In genomic region chr1:220687809-220688208, GRCh38 we compare ENCODE assay signal across 14 cellular contexts. TPM values are rescaled to one million over a fixed set of nuclear protein-coding genes. Genes with fewer than 3 reads are reported as not detected.
DNase-seq lines count a peak whose midpoint lies in the region; ATAC-seq and TF ChIP-seq lines count a peak whose summit lies in the region.
"Had no signal": no experiment of that assay in that cellular context is flagged by ENCODE, and none has a peak within 500 bp of the region (broad histone marks: within the 10 kb centered on the region; RNA-seq: fewer than 3 reads in every experiment).

No MANE protein-coding gene starts in this region.

- no peaks in the 10 kb centered on the region for H3K9me2 ChIP-seq in HCT116 (ENCODE audit: insufficient read depth)

- H3K27me3 Mint-ChIP-seq in neural crest cell (ENCODE audit: low read depth), result peaks cover 41% of the 10 kb centered on the region

- no peaks in the 10 kb centered on the region for H4K20me1 ChIP-seq in HCT116 (ENCODE audit: insufficient read depth)

- intact Hi-C loops in HCT116 (cut with micrococcal nuclease), result no loop called here

- H3K4me2 ChIP-seq in HCT116 (ENCODE audit: low read length), result no peak overlapping the region

- H3K36me3 Mint-ChIP-seq in neural crest cell (ENCODE audit: low read depth), result no peaks in the 10 kb centered on the region
- H3K36me3 Mint-ChIP-seq: CD4-positive, alpha-beta memory T cell had no signal

- peak overlapping the region; percentile 25 for H2AFZ ChIP-seq in HCT116 (ENCODE audit: low read depth, low read length, poor library complexity, severe bottlenecking)
- H2AFZ ChIP-seq: GM23248 had no signal

- no peaks in the 10 kb centered on the region for H3K9me3 ChIP-seq in HCT116 (ENCODE audit: control insufficient read depth in 1 of 2, insufficient read depth in 1 of 2, low read depth in 1 of 2, low read length in 2 of 2)
- H3K9me3 ChIP-seq: HAP-1 had no signal

- H3K27ac Mint-ChIP-seq in neural crest cell (ENCODE audit: unreplicated experiment), result no peak overlapping the region
- H3K27ac Mint-ChIP-seq: CD4-positive, alpha-beta memory T cell had no signal

- H3K9me3 Mint-ChIP-seq in neural crest cell, result no peaks in the 10 kb centered on the region

- DNase-seq in HCT116 (ENCODE audit: low read depth, low spot score) (no peak), OCI-M1 (lab: John Stamatoyannopoulos, UW) (peak; percentile 81), neural crest cell (ENCODE audit: low read depth, low spot score) (no peak), brain microvascular endothelial cell (no peak), NCI-H446 (lab: John Stamatoyannopoulos, UW) (no peak)
- DNase-seq: C1 segment of cervical spinal cord; Calu3; CD4-positive, alpha-beta memory T cell; COR-L47; DMS153; DND-41; GM23248 had no signal

- no TSS peak for BruUV-seq in HCT116 (replicated peaks; lab: Mats Ljungman, UMichigan)

- no peak for TF ChIP-seq CTCF in HCT116 (IDR thresholded peaks at IDR 0.05 in 2 of 3, conservative IDR thresholded peaks at IDR 0.05 in 1 of 3; ENCODE audit: borderline replicate concordance in 1 of 3, insufficient read depth in 1 of 3, low read depth in 2 of 3, low read length in 2 of 3)
- no peak for TF ChIP-seq CTCF in neural crest cell (conservative IDR thresholded peaks at IDR 0.05)
- no peak for TF ChIP-seq CTCF in brain microvascular endothelial cell (IDR thresholded peaks at IDR 0.05; ENCODE audit: low read depth, low read length, missing control alignments)

- CTCF ChIA-PET in HCT116 (lab: Charles Lee), result no interaction called here

- H3K36me3 ChIP-seq in HCT116 (ENCODE audit: control insufficient read depth in 1 of 2, insufficient read depth in 2 of 2, low read length in 2 of 2) (no peaks in the 10 kb centered on the region), brain microvascular endothelial cell (replicated peaks) (no peaks in the 10 kb centered on the region)
- H3K36me3 ChIP-seq: HAP-1 had no signal

- H3K27ac ChIP-seq in HCT116 (ENCODE audit: low read depth, low read length) (no peak overlapping the region), brain microvascular endothelial cell (no peak overlapping the region)
- H3K27ac ChIP-seq: GM23248 had no signal

- H3K4me3 ChIP-seq in HCT116 (replicated peaks in 1 of 2; ENCODE audit: low read depth in 1 of 2, low read length in 2 of 2) (no peak overlapping the region), brain microvascular endothelial cell (ENCODE audit: low read depth, low read length) (no peak overlapping the region)
- H3K4me3 ChIP-seq: GM23248, HAP-1 had no signal

- TF ChIP-seq POLR2A in HCT116 (IDR thresholded peaks at IDR 0.05; ENCODE audit: borderline replicate concordance, extremely low read depth, insufficient read depth, insufficient read length), result no peak

- H3K9ac ChIP-seq in HCT116 (ENCODE audit: low read length), result no peak overlapping the region
- H3K9ac ChIP-seq: GM23248 had no signal

- RAD21 ChIA-PET in HCT116 (lab: Charles Lee; ENCODE audit: low non-redundant PET in 1 of 2, low total read pairs in 2 of 2, uncharacterized antibody in 2 of 2, unreplicated experiment in 2 of 2), result no interaction called here

- H3K27me3 ChIP-seq in HCT116 (ENCODE audit: insufficient read depth, low read length), result no peaks in the 10 kb centered on the region
- H3K27me3 ChIP-seq in brain microvascular endothelial cell (replicated peaks), result peaks cover 6% of the 10 kb centered on the region

- no peak for TF ChIP-seq RAD21 in HCT116 (IDR thresholded peaks at IDR 0.05; ENCODE audit: low read depth)

- POLR2A ChIA-PET in HCT116 (lab: Charles Lee), result no interaction called here

- no peaks in the 10 kb centered on the region for H3K79me2 ChIP-seq in HCT116 (ENCODE audit: insufficient read depth, low read length)

- H3K4me1 ChIP-seq in HCT116 (ENCODE audit: control insufficient read depth in 1 of 2, insufficient read depth in 2 of 2, low read length in 2 of 2), result peaks cover 0 to 18% of the 10 kb centered on the region in 2 experiments; a peak in 2 of 4 replicates

- peak overlapping the region; percentile 11 for H3K4me3 Mint-ChIP-seq in neural crest cell
- H3K4me3 Mint-ChIP-seq: CD4-positive, alpha-beta memory T cell had no signal

- ATAC-seq in HCT116, result no peak
- no peak for ATAC-seq in GM18907 (IDR thresholded peaks at IDR 0.05; ENCODE audit: unreplicated experiment)

- H3K4me1 Mint-ChIP-seq in neural crest cell, result peaks cover 5% of the 10 kb centered on the region

- in situ Hi-C loops in brain microvascular endothelial cell (cut with HindIII; ENCODE audit: low pct_ligation_motif_present, low sequenced_read_pairs), result no loop called here

TF ChIP-seq in HCT116, 20 proteins besides CTCF, POLR2A, EP300 and RAD21:
- no peak for TF ChIP-seq TCF7L2 (IDR thresholded peaks at IDR 0.05; ENCODE audit: borderline replicate concordance, extremely low read depth, insufficient read depth, insufficient read length)
- TF ChIP-seq ZNF274 (IDR thresholded peaks at IDR 0.05; ENCODE audit: low read depth, low read length), result no peak
- no peak for TF ChIP-seq FOSL1 (IDR thresholded peaks at IDR 0.05; ENCODE audit: low read depth)
- no peak for TF ChIP-seq SRF (IDR thresholded peaks at IDR 0.05; ENCODE audit: low read depth)
- TF ChIP-seq ZFX (IDR thresholded peaks at IDR 0.05), result no peak
- no peak for TF ChIP-seq REST (IDR thresholded peaks at IDR 0.05; ENCODE audit: low read depth)
- no peak for TF ChIP-seq SIN3A (IDR thresholded peaks at IDR 0.05; ENCODE audit: low read depth)
- no peak for TF ChIP-seq EGR1 (IDR thresholded peaks at IDR 0.05; ENCODE audit: low read depth)
- no peak for TF ChIP-seq YY1 (IDR thresholded peaks at IDR 0.05; ENCODE audit: extremely low read depth, insufficient replicate concordance, low read depth, low read length)
- no peak for TF ChIP-seq ELF1 (IDR thresholded peaks at IDR 0.05; ENCODE audit: borderline replicate concordance, low read depth)
- TF ChIP-seq ATF3 (IDR thresholded peaks at IDR 0.05), result no peak

RNA-seq across cellular contexts. Expression of gene C1orf115, which starts 2.4 kb away (rescaled TPM):
- 16.8 TPM for total RNA-seq in HCT116 (2021; ENCODE audit: unreplicated experiment)
- 13.1 and 15.0 TPM in 2 replicates for polyA plus RNA-seq in HCT116 (2012)
- total RNA-seq in neural crest cell, result 0.75 and 0.77 TPM in 2 replicates

Comparison
In these comparisons a context has a peak if more than half of its experiments do, and no peak if none do; other contexts are left out.
1. RNA of gene C1orf115, which starts 2.4 kb away (total RNA-seq): 16.8 TPM in HCT116 (single experiment); 0.75 to 0.77 TPM in neural crest cell; every median in the first group is over 10 times any median in the second.